1 cellular context compared by ENCODE assay signal in the genomic region with DNA sequence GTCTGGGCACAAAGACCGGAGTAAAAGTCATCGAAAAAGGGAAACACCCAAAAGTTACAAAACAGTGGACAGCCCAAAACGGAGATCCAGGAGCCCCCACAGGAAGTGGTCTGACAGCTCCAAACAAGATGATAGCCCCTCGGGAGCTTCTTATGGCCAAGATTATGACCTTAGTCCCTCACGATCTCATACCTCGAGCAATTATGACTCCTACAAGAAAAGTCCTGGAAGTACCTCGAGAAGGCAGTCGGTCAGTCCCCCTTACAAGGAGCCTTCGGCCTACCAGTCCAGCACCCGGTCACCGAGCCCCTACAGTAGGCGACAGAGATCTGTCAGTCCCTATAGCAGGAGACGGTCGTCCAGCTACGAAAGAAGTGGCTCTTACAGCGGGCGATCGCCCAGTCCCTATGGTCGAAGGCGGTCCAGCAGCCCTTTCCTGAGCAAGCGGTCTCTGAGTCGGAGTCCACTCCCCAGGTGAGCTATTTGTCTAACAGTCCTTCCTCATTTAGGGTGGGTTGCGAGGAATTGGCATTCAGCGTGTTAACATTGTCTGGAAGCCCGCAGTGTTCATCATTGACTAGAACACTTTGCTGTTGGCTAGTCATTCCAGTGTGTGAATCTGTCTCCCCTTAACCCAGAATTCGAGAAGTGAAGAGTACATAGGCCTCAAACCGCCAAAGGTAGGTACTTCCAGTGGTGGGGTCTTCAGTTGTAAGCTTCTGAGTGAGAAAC.
TF ChIP-seq lines count a peak whose summit lies in the region.

No MANE protein-coding gene starts in this region.

TF ChIP-seq in HepG2, 621 proteins besides CTCF, POLR2A, EP300 and RAD21 (continues in another document):
- TF ChIP-seq GTF3A (CRISPR knock-in tag; conservative IDR thresholded peaks at IDR 0.05) (no peak), ZNF724P (CRISPR knock-in tag; IDR thresholded peaks at IDR 0.05; ENCODE audit: borderline replicate concordance) (no peak), HDAC1 (CRISPR knock-in tag; IDR thresholded peaks at IDR 0.05) (peak; percentile 6; the same call in 1 of the 2 replicates), FOSL1 (CRISPR knock-in tag; IDR thresholded peaks at IDR 0.05; ENCODE audit: borderline replicate concordance) (peak; percentile 7; the same call in 1 of the 2 replicates), ZFAT (CRISPR knock-in tag; conservative IDR thresholded peaks at IDR 0.05) (peak; percentile 62; the same call in 1 of the 2 replicates), ZSCAN20 (CRISPR knock-in tag; IDR thresholded peaks at IDR 0.05; ENCODE audit: borderline replicate concordance) (no peak), ZNF335 (CRISPR knock-in tag; IDR thresholded peaks at IDR 0.05) (no peak; the same call in 1 of the 2 replicates), ZNF274 (CRISPR knock-in tag; IDR thresholded peaks at IDR 0.05) (0 out of 2 replicates have a peak, but pooled peaks have one; percentile 24), FOXC1 (CRISPR knock-in tag; IDR thresholded peaks at IDR 0.05; ENCODE audit: borderline replicate concordance) (no peak; the same call in 1 of the 2 replicates), ZC3H13 (CRISPR knock-in tag; IDR thresholded peaks at IDR 0.05) (peak; percentile 59; the same call in 1 of the 2 replicates), ZNF572 (CRISPR knock-in tag; IDR thresholded peaks at IDR 0.05) (0 out of 2 replicates have a peak, but pooled peaks have one; percentile 62), TBX2 (CRISPR knock-in tag; IDR thresholded peaks at IDR 0.05; ENCODE audit: borderline replicate concordance) (peak; percentile 40; the same call in 1 of the 2 replicates), TAF1 (CRISPR knock-in tag; IDR thresholded peaks at IDR 0.05) (0 out of 2 replicates have a peak, but pooled peaks have one; percentile 15), ZBTB42 (CRISPR knock-in tag; IDR thresholded peaks at IDR 0.05) (no peak), SETDB1 (CRISPR knock-in tag; IDR thresholded peaks at IDR 0.05; ENCODE audit: borderline replicate concordance) (peak; percentile 63; the same call in 1 of the 2 replicates), ZNF607 (CRISPR knock-in tag; IDR thresholded peaks at IDR 0.05; ENCODE audit: borderline replicate concordance) (0 out of 2 replicates have a peak, but pooled peaks have one; percentile 32), NCOA1 (CRISPR knock-in tag; IDR thresholded peaks at IDR 0.05) (0 out of 2 replicates have a peak, but pooled peaks have one; percentile 26), ZSCAN25 (CRISPR knock-in tag; IDR thresholded peaks at IDR 0.05) (0 out of 2 replicates have a peak, but pooled peaks have one; percentile 29), ELF1 (CRISPR knock-in tag; IDR thresholded peaks at IDR 0.05) (no peak), ZIK1 (CRISPR knock-in tag; IDR thresholded peaks at IDR 0.05; ENCODE audit: borderline replicate concordance, low read depth) (0 out of 2 replicates have a peak, but pooled peaks have one; percentile 16), ZNF12 (CRISPR knock-in tag; IDR thresholded peaks at IDR 0.05) (no peak), CAMTA2 (CRISPR knock-in tag; IDR thresholded peaks at IDR 0.05; ENCODE audit: borderline replicate concordance) (no peak)
- TF ChIP-seq, protein P1, sequence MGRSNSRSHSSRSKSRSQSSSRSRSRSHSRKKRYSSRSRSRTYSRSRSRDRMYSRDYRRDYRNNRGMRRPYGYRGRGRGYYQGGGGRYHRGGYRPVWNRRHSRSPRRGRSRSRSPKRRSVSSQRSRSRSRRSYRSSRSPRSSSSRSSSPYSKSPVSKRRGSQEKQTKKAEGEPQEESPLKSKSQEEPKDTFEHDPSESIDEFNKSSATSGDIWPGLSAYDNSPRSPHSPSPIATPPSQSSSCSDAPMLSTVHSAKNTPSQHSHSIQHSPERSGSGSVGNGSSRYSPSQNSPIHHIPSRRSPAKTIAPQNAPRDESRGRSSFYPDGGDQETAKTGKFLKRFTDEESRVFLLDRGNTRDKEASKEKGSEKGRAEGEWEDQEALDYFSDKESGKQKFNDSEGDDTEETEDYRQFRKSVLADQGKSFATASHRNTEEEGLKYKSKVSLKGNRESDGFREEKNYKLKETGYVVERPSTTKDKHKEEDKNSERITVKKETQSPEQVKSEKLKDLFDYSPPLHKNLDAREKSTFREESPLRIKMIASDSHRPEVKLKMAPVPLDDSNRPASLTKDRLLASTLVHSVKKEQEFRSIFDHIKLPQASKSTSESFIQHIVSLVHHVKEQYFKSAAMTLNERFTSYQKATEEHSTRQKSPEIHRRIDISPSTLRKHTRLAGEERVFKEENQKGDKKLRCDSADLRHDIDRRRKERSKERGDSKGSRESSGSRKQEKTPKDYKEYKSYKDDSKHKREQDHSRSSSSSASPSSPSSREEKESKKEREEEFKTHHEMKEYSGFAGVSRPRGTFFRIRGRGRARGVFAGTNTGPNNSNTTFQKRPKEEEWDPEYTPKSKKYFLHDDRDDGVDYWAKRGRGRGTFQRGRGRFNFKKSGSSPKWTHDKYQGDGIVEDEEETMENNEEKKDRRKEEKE (IDR thresholded peaks at IDR 0.05) = no peak
- TF ChIP-seq, protein P2, sequence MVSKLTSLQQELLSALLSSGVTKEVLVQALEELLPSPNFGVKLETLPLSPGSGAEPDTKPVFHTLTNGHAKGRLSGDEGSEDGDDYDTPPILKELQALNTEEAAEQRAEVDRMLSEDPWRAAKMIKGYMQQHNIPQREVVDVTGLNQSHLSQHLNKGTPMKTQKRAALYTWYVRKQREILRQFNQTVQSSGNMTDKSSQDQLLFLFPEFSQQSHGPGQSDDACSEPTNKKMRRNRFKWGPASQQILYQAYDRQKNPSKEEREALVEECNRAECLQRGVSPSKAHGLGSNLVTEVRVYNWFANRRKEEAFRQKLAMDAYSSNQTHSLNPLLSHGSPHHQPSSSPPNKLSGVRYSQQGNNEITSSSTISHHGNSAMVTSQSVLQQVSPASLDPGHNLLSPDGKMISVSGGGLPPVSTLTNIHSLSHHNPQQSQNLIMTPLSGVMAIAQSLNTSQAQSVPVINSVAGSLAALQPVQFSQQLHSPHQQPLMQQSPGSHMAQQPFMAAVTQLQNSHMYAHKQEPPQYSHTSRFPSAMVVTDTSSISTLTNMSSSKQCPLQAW (CRISPR knock-in tag; IDR thresholded peaks at IDR 0.05) = 0 out of 2 replicates have a peak, but pooled peaks have one; percentile 44
- TF ChIP-seq, protein P3, sequence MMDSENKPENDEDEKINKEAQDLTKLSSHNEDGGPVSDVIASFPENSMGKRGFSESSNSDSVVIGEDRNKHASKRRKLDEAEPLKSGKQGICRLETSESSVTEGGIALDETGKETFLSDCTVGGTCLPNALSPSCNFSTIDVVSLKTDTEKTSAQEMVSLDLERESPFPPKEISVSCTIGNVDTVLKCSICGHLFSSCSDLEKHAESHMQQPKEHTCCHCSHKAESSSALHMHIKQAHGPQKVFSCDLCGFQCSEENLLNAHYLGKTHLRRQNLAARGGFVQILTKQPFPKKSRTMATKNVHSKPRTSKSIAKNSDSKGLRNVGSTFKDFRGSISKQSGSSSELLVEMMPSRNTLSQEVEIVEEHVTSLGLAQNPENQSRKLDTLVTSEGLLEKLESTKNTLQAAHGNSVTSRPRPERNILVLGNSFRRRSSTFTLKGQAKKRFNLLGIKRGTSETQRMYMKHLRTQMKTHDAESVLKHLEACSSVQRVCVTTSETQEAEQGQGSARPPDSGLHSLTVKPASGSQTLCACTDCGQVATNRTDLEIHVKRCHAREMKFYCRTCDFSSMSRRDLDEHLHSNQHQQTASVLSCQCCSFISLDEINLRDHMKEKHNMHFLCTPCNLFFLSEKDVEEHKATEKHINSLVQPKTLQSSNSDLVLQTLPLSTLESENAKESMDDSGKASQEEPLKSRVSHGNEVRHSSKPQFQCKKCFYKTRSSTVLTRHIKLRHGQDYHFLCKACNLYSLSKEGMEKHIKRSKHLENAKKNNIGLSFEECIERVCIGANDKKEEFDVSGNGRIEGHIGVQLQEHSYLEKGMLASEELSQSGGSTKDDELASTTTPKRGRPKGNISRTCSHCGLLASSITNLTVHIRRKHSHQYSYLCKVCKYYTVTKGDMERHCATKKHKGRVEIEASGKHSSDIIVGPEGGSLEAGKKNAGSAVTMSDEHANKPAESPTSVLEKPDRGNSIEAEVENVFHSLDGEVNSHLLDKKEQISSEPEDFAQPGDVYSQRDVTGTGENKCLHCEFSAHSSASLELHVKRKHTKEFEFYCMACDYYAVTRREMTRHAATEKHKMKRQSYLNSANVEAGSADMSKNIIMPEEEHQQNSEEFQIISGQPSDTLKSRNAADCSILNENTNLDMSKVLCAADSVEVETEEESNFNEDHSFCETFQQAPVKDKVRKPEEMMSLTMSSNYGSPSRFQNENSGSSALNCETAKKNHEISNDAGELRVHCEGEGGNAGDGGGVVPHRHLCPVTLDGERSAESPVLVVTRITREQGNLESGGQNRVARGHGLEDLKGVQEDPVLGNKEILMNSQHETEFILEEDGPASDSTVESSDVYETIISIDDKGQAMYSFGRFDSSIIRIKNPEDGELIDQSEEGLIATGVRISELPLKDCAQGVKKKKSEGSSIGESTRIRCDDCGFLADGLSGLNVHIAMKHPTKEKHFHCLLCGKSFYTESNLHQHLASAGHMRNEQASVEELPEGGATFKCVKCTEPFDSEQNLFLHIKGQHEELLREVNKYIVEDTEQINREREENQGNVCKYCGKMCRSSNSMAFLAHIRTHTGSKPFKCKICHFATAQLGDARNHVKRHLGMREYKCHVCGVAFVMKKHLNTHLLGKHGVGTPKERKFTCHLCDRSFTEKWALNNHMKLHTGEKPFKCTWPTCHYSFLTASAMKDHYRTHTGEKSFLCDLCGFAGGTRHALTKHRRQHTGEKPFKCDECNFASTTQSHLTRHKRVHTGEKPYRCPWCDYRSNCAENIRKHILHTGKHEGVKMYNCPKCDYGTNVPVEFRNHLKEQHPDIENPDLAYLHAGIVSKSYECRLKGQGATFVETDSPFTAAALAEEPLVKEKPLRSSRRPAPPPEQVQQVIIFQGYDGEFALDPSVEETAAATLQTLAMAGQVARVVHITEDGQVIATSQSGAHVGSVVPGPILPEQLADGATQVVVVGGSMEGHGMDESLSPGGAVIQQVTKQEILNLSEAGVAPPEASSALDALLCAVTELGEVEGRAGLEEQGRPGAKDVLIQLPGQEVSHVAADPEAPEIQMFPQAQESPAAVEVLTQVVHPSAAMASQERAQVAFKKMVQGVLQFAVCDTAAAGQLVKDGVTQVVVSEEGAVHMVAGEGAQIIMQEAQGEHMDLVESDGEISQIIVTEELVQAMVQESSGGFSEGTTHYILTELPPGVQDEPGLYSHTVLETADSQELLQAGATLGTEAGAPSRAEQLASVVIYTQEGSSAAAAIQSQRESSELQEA (CRISPR knock-in tag; IDR thresholded peaks at IDR 0.05; ENCODE audit: not compliant biosample characterization) = peak; percentile 23
- TF ChIP-seq, protein P4, sequence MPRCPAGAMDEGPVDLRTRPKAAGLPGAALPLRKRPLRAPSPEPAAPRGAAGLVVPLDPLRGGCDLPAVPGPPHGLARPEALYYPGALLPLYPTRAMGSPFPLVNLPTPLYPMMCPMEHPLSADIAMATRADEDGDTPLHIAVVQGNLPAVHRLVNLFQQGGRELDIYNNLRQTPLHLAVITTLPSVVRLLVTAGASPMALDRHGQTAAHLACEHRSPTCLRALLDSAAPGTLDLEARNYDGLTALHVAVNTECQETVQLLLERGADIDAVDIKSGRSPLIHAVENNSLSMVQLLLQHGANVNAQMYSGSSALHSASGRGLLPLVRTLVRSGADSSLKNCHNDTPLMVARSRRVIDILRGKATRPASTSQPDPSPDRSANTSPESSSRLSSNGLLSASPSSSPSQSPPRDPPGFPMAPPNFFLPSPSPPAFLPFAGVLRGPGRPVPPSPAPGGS (CRISPR knock-in tag; IDR thresholded peaks at IDR 0.05) = 0 out of 2 replicates have a peak, but pooled peaks have one; percentile 10
- TF ChIP-seq, protein P5, sequence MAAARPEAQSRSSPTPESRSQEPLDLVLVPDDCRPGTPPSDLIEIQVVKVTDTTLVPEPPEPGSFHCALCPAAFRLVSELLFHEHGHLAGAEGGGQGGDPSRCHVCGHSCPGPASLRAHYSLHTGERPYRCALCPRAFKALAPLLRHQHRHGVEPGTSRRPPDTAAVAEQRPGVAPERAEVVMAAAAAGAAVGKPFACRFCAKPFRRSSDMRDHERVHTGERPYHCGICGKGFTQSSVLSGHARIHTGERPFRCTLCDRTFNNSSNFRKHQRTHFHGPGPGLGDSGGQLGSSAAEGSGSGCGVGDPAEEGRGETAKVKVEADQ (CRISPR knock-in tag; IDR thresholded peaks at IDR 0.05; ENCODE audit: borderline replicate concordance) = peak; percentile 85; the same call in 1 of the 2 replicates
- TF ChIP-seq, protein P6, sequence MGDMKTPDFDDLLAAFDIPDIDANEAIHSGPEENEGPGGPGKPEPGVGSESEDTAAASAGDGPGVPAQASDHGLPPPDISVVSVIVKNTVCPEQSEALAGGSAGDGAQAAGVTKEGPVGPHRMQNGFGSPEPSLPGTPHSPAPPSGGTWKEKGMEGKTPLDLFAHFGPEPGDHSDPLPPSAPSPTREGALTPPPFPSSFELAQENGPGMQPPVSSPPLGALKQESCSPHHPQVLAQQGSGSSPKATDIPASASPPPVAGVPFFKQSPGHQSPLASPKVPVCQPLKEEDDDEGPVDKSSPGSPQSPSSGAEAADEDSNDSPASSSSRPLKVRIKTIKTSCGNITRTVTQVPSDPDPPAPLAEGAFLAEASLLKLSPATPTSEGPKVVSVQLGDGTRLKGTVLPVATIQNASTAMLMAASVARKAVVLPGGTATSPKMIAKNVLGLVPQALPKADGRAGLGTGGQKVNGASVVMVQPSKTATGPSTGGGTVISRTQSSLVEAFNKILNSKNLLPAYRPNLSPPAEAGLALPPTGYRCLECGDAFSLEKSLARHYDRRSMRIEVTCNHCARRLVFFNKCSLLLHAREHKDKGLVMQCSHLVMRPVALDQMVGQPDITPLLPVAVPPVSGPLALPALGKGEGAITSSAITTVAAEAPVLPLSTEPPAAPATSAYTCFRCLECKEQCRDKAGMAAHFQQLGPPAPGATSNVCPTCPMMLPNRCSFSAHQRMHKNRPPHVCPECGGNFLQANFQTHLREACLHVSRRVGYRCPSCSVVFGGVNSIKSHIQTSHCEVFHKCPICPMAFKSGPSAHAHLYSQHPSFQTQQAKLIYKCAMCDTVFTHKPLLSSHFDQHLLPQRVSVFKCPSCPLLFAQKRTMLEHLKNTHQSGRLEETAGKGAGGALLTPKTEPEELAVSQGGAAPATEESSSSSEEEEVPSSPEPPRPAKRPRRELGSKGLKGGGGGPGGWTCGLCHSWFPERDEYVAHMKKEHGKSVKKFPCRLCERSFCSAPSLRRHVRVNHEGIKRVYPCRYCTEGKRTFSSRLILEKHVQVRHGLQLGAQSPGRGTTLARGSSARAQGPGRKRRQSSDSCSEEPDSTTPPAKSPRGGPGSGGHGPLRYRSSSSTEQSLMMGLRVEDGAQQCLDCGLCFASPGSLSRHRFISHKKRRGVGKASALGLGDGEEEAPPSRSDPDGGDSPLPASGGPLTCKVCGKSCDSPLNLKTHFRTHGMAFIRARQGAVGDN (CRISPR knock-in tag; IDR thresholded peaks at IDR 0.05) = 0 out of 2 replicates have a peak, but pooled peaks have one; percentile 25
- TF ChIP-seq, protein P7, sequence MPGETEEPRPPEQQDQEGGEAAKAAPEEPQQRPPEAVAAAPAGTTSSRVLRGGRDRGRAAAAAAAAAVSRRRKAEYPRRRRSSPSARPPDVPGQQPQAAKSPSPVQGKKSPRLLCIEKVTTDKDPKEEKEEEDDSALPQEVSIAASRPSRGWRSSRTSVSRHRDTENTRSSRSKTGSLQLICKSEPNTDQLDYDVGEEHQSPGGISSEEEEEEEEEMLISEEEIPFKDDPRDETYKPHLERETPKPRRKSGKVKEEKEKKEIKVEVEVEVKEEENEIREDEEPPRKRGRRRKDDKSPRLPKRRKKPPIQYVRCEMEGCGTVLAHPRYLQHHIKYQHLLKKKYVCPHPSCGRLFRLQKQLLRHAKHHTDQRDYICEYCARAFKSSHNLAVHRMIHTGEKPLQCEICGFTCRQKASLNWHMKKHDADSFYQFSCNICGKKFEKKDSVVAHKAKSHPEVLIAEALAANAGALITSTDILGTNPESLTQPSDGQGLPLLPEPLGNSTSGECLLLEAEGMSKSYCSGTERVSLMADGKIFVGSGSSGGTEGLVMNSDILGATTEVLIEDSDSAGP (CRISPR knock-in tag; IDR thresholded peaks at IDR 0.05; ENCODE audit: borderline replicate concordance) = 0 out of 2 replicates have a peak, but pooled peaks have one; percentile 24
